9 cellular contexts compared by ENCODE assay signal in genomic region chr14:99575043-99576023, GRCh38. TPM values are rescaled to one million over a fixed set of nuclear protein-coding genes. Genes with fewer than 3 reads are reported as not detected.
DNase-seq lines count a peak whose midpoint lies in the region; ATAC-seq and TF ChIP-seq lines count a peak whose summit lies in the region.
"Had no signal": no experiment of that assay in that cellular context is flagged by ENCODE, and none has a peak within 500 bp of the region (broad histone marks: within the 10 kb centered on the region; RNA-seq: fewer than 3 reads in every experiment).

No MANE protein-coding gene starts in this region.

- no peaks in the 10 kb centered on the region for H3K36me3 Mint-ChIP-seq in activated T-cell treated with anti-CD3 and anti-CD28 coated beads, Interleukin-2, amount 50 U/mL, for 24 hours (ENCODE audit: low read depth)
- H3K36me3 Mint-ChIP-seq: memory B cell had no signal

- peak; percentile 62 for TF ChIP-seq CTCF in WERI-Rb-1 (IDR thresholded peaks at IDR 0.05; ENCODE audit: low read depth, low read length)
- no peak for TF ChIP-seq CTCF in left lung (IDR thresholded peaks at IDR 0.05)
- TF ChIP-seq CTCF in vagina (IDR thresholded peaks at IDR 0.05) = no peak

- H3K27ac Mint-ChIP-seq in activated T-cell treated with anti-CD3 and anti-CD28 coated beads, Interleukin-2, amount 50 U/mL, for 24 hours = peak overlapping the region; percentile 50
- H3K27ac Mint-ChIP-seq: memory B cell had no signal

- no peaks in the 10 kb centered on the region for H3K27me3 Mint-ChIP-seq in activated T-cell treated with anti-CD3 and anti-CD28 coated beads, Interleukin-2, amount 50 U/mL, for 24 hours

- H3K27ac ChIP-seq in WERI-Rb-1 (peak overlapping the region; percentile 96), left lung (peak overlapping the region; percentile 19 to 70), vagina (peak overlapping the region; percentile 42)

- H3K36me3 ChIP-seq in WERI-Rb-1 (peaks cover 25% of the 10 kb centered on the region), left lung (no peaks in the 10 kb centered on the region), vagina (no peaks in the 10 kb centered on the region)

- H3K9me3 ChIP-seq in WERI-Rb-1 (ENCODE audit: severe bottlenecking) = no peaks in the 10 kb centered on the region
- no peaks in the 10 kb centered on the region for H3K9me3 ChIP-seq in left lung
- no peaks in the 10 kb centered on the region for H3K9me3 ChIP-seq in vagina

- H3K4me3 Mint-ChIP-seq in activated T-cell treated with anti-CD3 and anti-CD28 coated beads, Interleukin-2, amount 50 U/mL, for 24 hours = no peak overlapping the region
- H3K4me3 Mint-ChIP-seq: memory B cell had no signal

- no peak for TF ChIP-seq POLR2A in vagina (IDR thresholded peaks at IDR 0.05)

- DNase-seq in activated T-cell treated with anti-CD3 and anti-CD28 coated beads, Interleukin-2, amount 50 U/mL, for 24 hours = no peak
- no peak for DNase-seq in activated T-cell treated with anti-CD3 and anti-CD28 coated beads, Interleukin-2, amount 50 U/mL, for 48 hours
- DNase-seq in WERI-Rb-1 = peak; percentile 71
- peak; percentile 76 to 92 for DNase-seq in left lung
- no peak for DNase-seq in vagina (ENCODE audit: extremely low spot score in 2 of 2)
- DNase-seq in dedifferentiated amniotic fluid mesenchymal stem cell (ENCODE audit: extremely low spot score) = no peak
- DNase-seq in cortex of kidney (lab: John Stamatoyannopoulos, UW) = no peak
- DNase-seq in NCI-H2171 treated with DMSO at 0.1 percent for 48 hours (lab: John Stamatoyannopoulos, UW) = no peak

- H3K4me3 ChIP-seq in WERI-Rb-1 (ENCODE audit: low read depth, low read length) (no peak overlapping the region), left lung (no peak overlapping the region), vagina (no peak overlapping the region)

- H3K27me3 ChIP-seq in WERI-Rb-1 (ENCODE audit: insufficient read depth, low read depth, severe bottlenecking) = no peaks in the 10 kb centered on the region
- H3K27me3 ChIP-seq in left lung = no peaks in the 10 kb centered on the region
- no peaks in the 10 kb centered on the region for H3K27me3 ChIP-seq in vagina

- H3K4me1 ChIP-seq in left lung (peaks cover 37 to 54% of the 10 kb centered on the region in 2 donors), vagina (peaks cover 94% of the 10 kb centered on the region)

- intact Hi-C loops in left lung (cut with DNase I) (no loop called here), vagina (cut with DNase I) (no loop called here)

- ATAC-seq in left lung = peak; percentile 58

- no peaks in the 10 kb centered on the region for H3K9me3 Mint-ChIP-seq in activated T-cell treated with anti-CD3 and anti-CD28 coated beads, Interleukin-2, amount 50 U/mL, for 24 hours
- H3K9me3 Mint-ChIP-seq: memory B cell had no signal

- peaks cover 8% of the 10 kb centered on the region for H3K4me1 Mint-ChIP-seq in activated T-cell treated with anti-CD3 and anti-CD28 coated beads, Interleukin-2, amount 50 U/mL, for 24 hours (ENCODE audit: low read depth)

RNA-seq across cellular contexts. Expression of gene CCDC85C, which starts 28.7 kb away (rescaled TPM):
- 10 to 100 TPM; 16.4 to 19.0 TPM for total RNA-seq in left lung
- total RNA-seq in vagina = 6.9 TPM

Comparison
In these comparisons a context has a peak if more than half of its experiments do, and no peak if none do; other contexts are left out.
1. DNase-seq: peak in WERI-Rb-1 (single experiment) and left lung (2 of 2); none in activated T-cell treated with anti-CD3 and anti-CD28 coated beads, Interleukin-2, amount 50 U/mL, for 24 hours (single experiment), activated T-cell treated with anti-CD3 and anti-CD28 coated beads, Interleukin-2, amount 50 U/mL, for 48 hours (0 of 2), vagina (0 of 2), dedifferentiated amniotic fluid mesenchymal stem cell (single experiment), cortex of kidney (single experiment) and NCI-H2171 treated with DMSO at 0.1 percent for 48 hours (single experiment).
2. H3K27ac ChIP-seq: peak in every context shown above with its lines; median percentile 96 in WERI-Rb-1; 44 in left lung; 42 in vagina.